31 cellular contexts compared by ENCODE assay signal in genomic region chrX:2878563-2878962, GRCh38. TPM values are rescaled to one million over a fixed set of nuclear protein-coding genes. Genes with fewer than 3 reads are reported as not detected.
"Had no signal": no experiment of that assay in that cellular context is flagged by ENCODE, and none has a peak within 500 bp of the region (broad histone marks: within the 10 kb centered on the region; RNA-seq: fewer than 3 reads in every experiment).

No MANE protein-coding gene starts in this region.

- H3K27ac Mint-ChIP-seq: naive thymus-derived CD4-positive, alpha-beta T cell; natural killer cell; nephron; neural progenitor cell; progenitor cell of endocrine pancreas; stimulated activated memory B cell treated with anti-CD40 and anti-IgM and Interleukin-4, amounts not matched to agents 10 μg/mL and 1 μg/mL and 100 μg/mL, for 72 hours; stimulated activated naive CD8-positive, alpha-beta T cell treated with anti-CD3 and anti-CD28 coated beads, Interleukin-15, amount 100 ng/mL, for 72 hours had no signal

- H3K9me3 Mint-ChIP-seq: natural killer cell; stimulated activated memory B cell treated with anti-CD40 and anti-IgM and Interleukin-4, amounts not matched to agents 10 μg/mL and 1 μg/mL and 100 μg/mL, for 72 hours; stimulated activated naive CD8-positive, alpha-beta T cell treated with anti-CD3 and anti-CD28 coated beads, Interleukin-15, amount 100 ng/mL, for 72 hours had no signal

- FAIRE-seq: urothelium cell line had no signal

- H3K27ac ChIP-seq: neural progenitor cell, ovary, parathyroid adenoma, psoas muscle, right lobe of liver, skin epidermis, spleen, thoracic aorta, thyroid gland, tibial nerve, upper lobe of left lung, vagina had no signal

- H3K4me2 ChIP-seq: neural progenitor cell, smooth muscle cell had no signal

- H3K9me3 ChIP-seq: ovary, psoas muscle, right lobe of liver, spleen, thoracic aorta, thyroid gland, tibial nerve, upper lobe of left lung, vagina had no signal

- H3K4me3 Mint-ChIP-seq: naive thymus-derived CD4-positive, alpha-beta T cell; natural killer cell; nephron; neural progenitor cell; stimulated activated memory B cell treated with anti-CD40 and anti-IgM and Interleukin-4, amounts not matched to agents 10 μg/mL and 1 μg/mL and 100 μg/mL, for 72 hours; stimulated activated naive CD8-positive, alpha-beta T cell treated with anti-CD3 and anti-CD28 coated beads, Interleukin-15, amount 100 ng/mL, for 72 hours had no signal

- DNase-seq: naive thymus-derived CD4-positive, alpha-beta T cell; natural killer cell; occipital lobe; ovary; posterior cingulate gyrus; psoas muscle; right cardiac atrium; right lobe of liver; spleen; stimulated activated CD4-positive, alpha-beta T cell treated with anti-CD3 and anti-CD28 coated beads, Interleukin-12 subunit alpha, Interleukin-12 subunit beta, amount 100 ng/mL, for 4 hours; stimulated activated CD4-positive, alpha-beta T cell treated with anti-CD3 and anti-CD28 coated beads, Interleukin-1b, Interleukin-23, amount 100 ng/mL, for 48 hours; stimulated activated CD4-positive, alpha-beta T cell treated with anti-CD3 and anti-CD28 coated beads, Interleukin-4, amount 100 ng/mL, for 1 hour; stimulated activated CD4-positive, alpha-beta T cell treated with anti-CD3 and anti-CD28 coated beads, Interleukin-4, amount 100 ng/mL, for 4 hours; stimulated activated CD8-positive, alpha-beta memory T cell treated with anti-CD3 and anti-CD28 coated beads, Interleukin-4, amount 100 ng/mL, for 48 hours; stimulated activated naive CD4-positive, alpha-beta T cell; stimulated activated naive CD8-positive, alpha-beta T cell treated with anti-CD3 and anti-CD28 coated beads, Interleukin-15, amount 100 ng/mL, for 72 hours; stimulated activated naive CD8-positive, alpha-beta T cell treated with anti-CD3 and anti-CD28 coated beads, Interleukin-15, Interleukin-2, amounts not matched to agents 100 U/mL and 50 U/mL, for 24 hours; thyroid gland; trophoblast cell; upper lobe of left lung had no signal

- H3K27me3 ChIP-seq: neural progenitor cell, ovary, right lobe of liver, spleen, thyroid gland, tibial nerve, upper lobe of left lung, vagina had no signal

- H3K36me3 Mint-ChIP-seq: naive thymus-derived CD4-positive, alpha-beta T cell; natural killer cell; stimulated activated memory B cell treated with anti-CD40 and anti-IgM and Interleukin-4, amounts not matched to agents 10 μg/mL and 1 μg/mL and 100 μg/mL, for 72 hours had no signal

- ATAC-seq: naive thymus-derived CD4-positive, alpha-beta T cell; natural killer cell; psoas muscle; right cardiac atrium; stimulated activated memory B cell treated with anti-CD40 and anti-IgM and Interleukin-4, amounts not matched to agents 10 μg/mL and 1 μg/mL and 100 μg/mL, for 72 hours; stimulated activated naive CD8-positive, alpha-beta T cell treated with anti-CD3 and anti-CD28 coated beads, Interleukin-15, amount 100 ng/mL, for 72 hours; stimulated activated naive CD8-positive, alpha-beta T cell treated with anti-CD3 and anti-CD28 coated beads, Interleukin-15, Interleukin-2, amounts not matched to agents 100 U/mL and 50 U/mL, for 24 hours had no signal

- H3K9ac ChIP-seq: neural progenitor cell, parathyroid adenoma had no signal

- H3K36me3 ChIP-seq: ovary, spleen, thoracic aorta, thyroid gland, tibial nerve, upper lobe of left lung, vagina had no signal

- H3K4me1 Mint-ChIP-seq: naive thymus-derived CD4-positive, alpha-beta T cell; natural killer cell; nephron; neural progenitor cell; stimulated activated memory B cell treated with anti-CD40 and anti-IgM and Interleukin-4, amounts not matched to agents 10 μg/mL and 1 μg/mL and 100 μg/mL, for 72 hours; stimulated activated naive CD8-positive, alpha-beta T cell treated with anti-CD3 and anti-CD28 coated beads, Interleukin-15, amount 100 ng/mL, for 72 hours had no signal

- H3K4me3 ChIP-seq: neural progenitor cell, ovary, psoas muscle, right lobe of liver, skin epidermis, smooth muscle cell, spleen, thoracic aorta, thyroid gland, tibial nerve, upper lobe of left lung, vagina had no signal

- H3K27me3 Mint-ChIP-seq: progenitor cell of endocrine pancreas; stimulated activated naive CD8-positive, alpha-beta T cell treated with anti-CD3 and anti-CD28 coated beads, Interleukin-15, amount 100 ng/mL, for 72 hours had no signal

- H3K4me1 ChIP-seq: neural progenitor cell, parathyroid adenoma, psoas muscle, right lobe of liver, spleen, thyroid gland, tibial nerve, upper lobe of left lung, vagina had no signal

RNA-seq across cellular contexts. Expression of gene GYG2, which starts 49.8 kb away (rescaled TPM):
- total RNA-seq: naive thymus-derived CD4-positive, alpha-beta T cell; natural killer cell had no signal
- polyA plus RNA-seq: naive thymus-derived CD4-positive, alpha-beta T cell had no signal
